8 cellular contexts compared by ENCODE assay signal in genomic region chr16:69340095-69340644, GRCh38. TPM values are rescaled to one million over a fixed set of nuclear protein-coding genes. Genes with fewer than 3 reads are reported as not detected.
A peak's percentile ranks its signal among the peaks of the same experiment; 100 is the strongest.
DNase-seq lines count a peak whose midpoint lies in the region; ATAC-seq and TF ChIP-seq lines count a peak whose summit lies in the region.

No MANE protein-coding gene starts in this region.

- DNase-seq in activated naive CD4-positive, alpha-beta T cell treated with anti-CD3 and anti-CD28 coated beads, Interleukin-2, amount 50 U/mL, for 16 hours, result no peak
- DNase-seq in activated T-helper 1 cell treated with anti-CD3 and anti-CD28 coated beads, Interleukin-12 subunit alpha, Interleukin-12 subunit beta, Interleukin-2, Interleukin-4 antibody, amounts not matched to agents 30 ng/mL and 10 ng/mL and 1 ng/mL, durations not matched to agents 14 hours and 24 hours and 36 hours (ENCODE audit: low spot score), result peak; percentile 12
- no peak for DNase-seq in stimulated activated naive B cell treated with anti-CD40 and anti-IgM and Interleukin-4, amounts not matched to agents 10 μg/mL and 1 μg/mL and 100 μg/mL, for 72 hours
- no peak for DNase-seq in GM13977 (ENCODE audit: low spot score)
- DNase-seq in GM20000 (ENCODE audit: low spot score), result no peak

- H3K27me3 Mint-ChIP-seq in activated naive CD4-positive, alpha-beta T cell treated with anti-CD3 and anti-CD28 coated beads, Interleukin-2, amount 50 U/mL, for 24 hours, result no peaks in the 10 kb centered on the region
- H3K27me3 Mint-ChIP-seq in activated T-helper 1 cell treated with anti-CD3 and anti-CD28 coated beads, Interleukin-12 subunit alpha, Interleukin-12 subunit beta, Interleukin-2, Interleukin-4 antibody, amounts not matched to agents 30 ng/mL and 10 ng/mL and 1 ng/mL, durations not matched to agents 14 hours and 24 hours and 36 hours (ENCODE audit: insufficient read depth), result no peaks in the 10 kb centered on the region
- no peaks in the 10 kb centered on the region for H3K27me3 Mint-ChIP-seq in stimulated activated naive B cell treated with anti-CD40 and anti-IgM and Interleukin-4, amounts not matched to agents 10 μg/mL and 1 μg/mL and 100 μg/mL, for 72 hours

- peak overlapping the region; percentile 83 for H3K4me3 ChIP-seq in iPS-20b (ENCODE audit: low read length)

- no peaks in the 10 kb centered on the region for H3K9me3 Mint-ChIP-seq in activated naive CD4-positive, alpha-beta T cell treated with anti-CD3 and anti-CD28 coated beads, Interleukin-2, amount 50 U/mL, for 24 hours
- no peaks in the 10 kb centered on the region for H3K9me3 Mint-ChIP-seq in activated T-helper 1 cell treated with anti-CD3 and anti-CD28 coated beads, Interleukin-12 subunit alpha, Interleukin-12 subunit beta, Interleukin-2, Interleukin-4 antibody, amounts not matched to agents 30 ng/mL and 10 ng/mL and 1 ng/mL, durations not matched to agents 14 hours and 24 hours and 36 hours
- no peaks in the 10 kb centered on the region for H3K9me3 Mint-ChIP-seq in stimulated activated naive B cell treated with anti-CD40 and anti-IgM and Interleukin-4, amounts not matched to agents 10 μg/mL and 1 μg/mL and 100 μg/mL, for 72 hours

- H3K4me1 Mint-ChIP-seq in activated naive CD4-positive, alpha-beta T cell treated with anti-CD3 and anti-CD28 coated beads, Interleukin-2, amount 50 U/mL, for 24 hours, result peaks cover 50% of the 10 kb centered on the region
- H3K4me1 Mint-ChIP-seq in activated T-helper 1 cell treated with anti-CD3 and anti-CD28 coated beads, Interleukin-12 subunit alpha, Interleukin-12 subunit beta, Interleukin-2, Interleukin-4 antibody, amounts not matched to agents 30 ng/mL and 10 ng/mL and 1 ng/mL, durations not matched to agents 14 hours and 24 hours and 36 hours (ENCODE audit: low read depth), result peaks cover 43% of the 10 kb centered on the region
- H3K4me1 Mint-ChIP-seq in stimulated activated naive B cell treated with anti-CD40 and anti-IgM and Interleukin-4, amounts not matched to agents 10 μg/mL and 1 μg/mL and 100 μg/mL, for 72 hours, result peaks cover 19 to 42% of the 10 kb centered on the region in 2 donors

- H3K27ac ChIP-seq in iPS-20b (ENCODE audit: low read length), result peak overlapping the region; percentile 43

- H3K36me3 Mint-ChIP-seq in activated naive CD4-positive, alpha-beta T cell treated with anti-CD3 and anti-CD28 coated beads, Interleukin-2, amount 50 U/mL, for 24 hours, result peaks cover 24% of the 10 kb centered on the region
- peaks cover 48% of the 10 kb centered on the region for H3K36me3 Mint-ChIP-seq in activated T-helper 1 cell treated with anti-CD3 and anti-CD28 coated beads, Interleukin-12 subunit alpha, Interleukin-12 subunit beta, Interleukin-2, Interleukin-4 antibody, amounts not matched to agents 30 ng/mL and 10 ng/mL and 1 ng/mL, durations not matched to agents 14 hours and 24 hours and 36 hours (ENCODE audit: low read depth)
- H3K36me3 Mint-ChIP-seq in stimulated activated naive B cell treated with anti-CD40 and anti-IgM and Interleukin-4, amounts not matched to agents 10 μg/mL and 1 μg/mL and 100 μg/mL, for 72 hours, result peaks cover 22 to 48% of the 10 kb centered on the region in 2 donors

- no peaks in the 10 kb centered on the region for H3K27me3 ChIP-seq in iPS-20b (ENCODE audit: insufficient read depth, low read length)

- ATAC-seq in stimulated activated naive B cell treated with anti-CD40 and anti-IgM and Interleukin-4, amounts not matched to agents 10 μg/mL and 1 μg/mL and 100 μg/mL, for 72 hours (replicated peaks), result peak in 1 of 2 donors; percentile 7
- ATAC-seq in GM19328 (IDR thresholded peaks at IDR 0.05; ENCODE audit: unreplicated experiment), result no peak

- TF ChIP-seq CTCF in GM13977 (IDR thresholded peaks at IDR 0.05; ENCODE audit: extremely low read depth, insufficient read depth, missing control alignments) (no peak), GM20000 (IDR thresholded peaks at IDR 0.05; ENCODE audit: extremely low read depth, missing control alignments) (no peak)

- no peaks in the 10 kb centered on the region for H3K9me3 ChIP-seq in iPS-20b (ENCODE audit: insufficient read depth, low read depth, low read length)

- peaks cover 6% of the 10 kb centered on the region; the same call in 1 of the 2 replicates for H3K4me1 ChIP-seq in iPS-20b (ENCODE audit: insufficient read depth, low read length)

- peak overlapping the region; percentile 96 for H3K27ac Mint-ChIP-seq in activated naive CD4-positive, alpha-beta T cell treated with anti-CD3 and anti-CD28 coated beads, Interleukin-2, amount 50 U/mL, for 24 hours
- peak overlapping the region; percentile 99 for H3K27ac Mint-ChIP-seq in activated T-helper 1 cell treated with anti-CD3 and anti-CD28 coated beads, Interleukin-12 subunit alpha, Interleukin-12 subunit beta, Interleukin-2, Interleukin-4 antibody, amounts not matched to agents 30 ng/mL and 10 ng/mL and 1 ng/mL, durations not matched to agents 14 hours and 24 hours and 36 hours
- H3K27ac Mint-ChIP-seq in stimulated activated naive B cell treated with anti-CD40 and anti-IgM and Interleukin-4, amounts not matched to agents 10 μg/mL and 1 μg/mL and 100 μg/mL, for 72 hours, result peak overlapping the region; percentile 99

- H3K9ac ChIP-seq in iPS-20b (ENCODE audit: low read depth, low read length), result peak overlapping the region; percentile 88

- peaks cover 55% of the 10 kb centered on the region for H3K36me3 ChIP-seq in iPS-20b (ENCODE audit: insufficient read depth, low read depth, low read length)

- peak overlapping the region; percentile 98 for H3K4me3 Mint-ChIP-seq in activated naive CD4-positive, alpha-beta T cell treated with anti-CD3 and anti-CD28 coated beads, Interleukin-2, amount 50 U/mL, for 24 hours
- peak overlapping the region; percentile 99 for H3K4me3 Mint-ChIP-seq in activated T-helper 1 cell treated with anti-CD3 and anti-CD28 coated beads, Interleukin-12 subunit alpha, Interleukin-12 subunit beta, Interleukin-2, Interleukin-4 antibody, amounts not matched to agents 30 ng/mL and 10 ng/mL and 1 ng/mL, durations not matched to agents 14 hours and 24 hours and 36 hours
- peak overlapping the region; percentile 98 to 100 for H3K4me3 Mint-ChIP-seq in stimulated activated naive B cell treated with anti-CD40 and anti-IgM and Interleukin-4, amounts not matched to agents 10 μg/mL and 1 μg/mL and 100 μg/mL, for 72 hours

- in situ Hi-C loops in GM13977 (cut with MboI; ENCODE audit: low pct_unique_long_range_greater_than_20kb, low sequenced_read_pairs, unreplicated experiment), result no loop called here

- intact Hi-C loops in activated T-helper 1 cell treated with anti-CD3 and anti-CD28 coated beads, Interleukin-12 subunit alpha, Interleukin-12 subunit beta, Interleukin-2, Interleukin-4 antibody, amounts not matched to agents 30 ng/mL and 10 ng/mL and 1 ng/mL, durations not matched to agents 14 hours and 24 hours and 36 hours (cut with micrococcal nuclease), result no loop called here

RNA-seq across cellular contexts. Expression of gene NIP7, which starts 0.6 kb away (rescaled TPM):
- 80.7 and 85.8 TPM in 2 replicates for total RNA-seq in activated T-helper 1 cell treated with anti-CD3 and anti-CD28 coated beads, Interleukin-12 subunit alpha, Interleukin-12 subunit beta, Interleukin-2, Interleukin-4 antibody, amounts not matched to agents 30 ng/mL and 10 ng/mL and 1 ng/mL, durations not matched to agents 14 hours and 24 hours and 36 hours

RNA-seq across cellular contexts. Expression of gene COG8, which starts 0.8 kb away (rescaled TPM):
- 45.3 and 46.5 TPM in 2 replicates for total RNA-seq in activated T-helper 1 cell treated with anti-CD3 and anti-CD28 coated beads, Interleukin-12 subunit alpha, Interleukin-12 subunit beta, Interleukin-2, Interleukin-4 antibody, amounts not matched to agents 30 ng/mL and 10 ng/mL and 1 ng/mL, durations not matched to agents 14 hours and 24 hours and 36 hours

RNA-seq across cellular contexts. Expression of gene PDF, which starts 9.8 kb away (rescaled TPM):
- total RNA-seq in activated T-helper 1 cell treated with anti-CD3 and anti-CD28 coated beads, Interleukin-12 subunit alpha, Interleukin-12 subunit beta, Interleukin-2, Interleukin-4 antibody, amounts not matched to agents 30 ng/mL and 10 ng/mL and 1 ng/mL, durations not matched to agents 14 hours and 24 hours and 36 hours, result 17.4 and 21.5 TPM in 2 replicates

RNA-seq across cellular contexts. Expression of gene TMED6, which starts 11.4 kb away (rescaled TPM):
- total RNA-seq in activated T-helper 1 cell treated with anti-CD3 and anti-CD28 coated beads, Interleukin-12 subunit alpha, Interleukin-12 subunit beta, Interleukin-2, Interleukin-4 antibody, amounts not matched to agents 30 ng/mL and 10 ng/mL and 1 ng/mL, durations not matched to agents 14 hours and 24 hours and 36 hours, result 1.2 and 1.3 TPM in 2 replicates

RNA-seq across cellular contexts. Expression of gene VPS4A, which starts 29.0 kb away (rescaled TPM):
- total RNA-seq in activated T-helper 1 cell treated with anti-CD3 and anti-CD28 coated beads, Interleukin-12 subunit alpha, Interleukin-12 subunit beta, Interleukin-2, Interleukin-4 antibody, amounts not matched to agents 30 ng/mL and 10 ng/mL and 1 ng/mL, durations not matched to agents 14 hours and 24 hours and 36 hours, result 37.9 and 42.4 TPM in 2 replicates
